1 cellular context compared by ENCODE assay signal in the genomic region with DNA sequence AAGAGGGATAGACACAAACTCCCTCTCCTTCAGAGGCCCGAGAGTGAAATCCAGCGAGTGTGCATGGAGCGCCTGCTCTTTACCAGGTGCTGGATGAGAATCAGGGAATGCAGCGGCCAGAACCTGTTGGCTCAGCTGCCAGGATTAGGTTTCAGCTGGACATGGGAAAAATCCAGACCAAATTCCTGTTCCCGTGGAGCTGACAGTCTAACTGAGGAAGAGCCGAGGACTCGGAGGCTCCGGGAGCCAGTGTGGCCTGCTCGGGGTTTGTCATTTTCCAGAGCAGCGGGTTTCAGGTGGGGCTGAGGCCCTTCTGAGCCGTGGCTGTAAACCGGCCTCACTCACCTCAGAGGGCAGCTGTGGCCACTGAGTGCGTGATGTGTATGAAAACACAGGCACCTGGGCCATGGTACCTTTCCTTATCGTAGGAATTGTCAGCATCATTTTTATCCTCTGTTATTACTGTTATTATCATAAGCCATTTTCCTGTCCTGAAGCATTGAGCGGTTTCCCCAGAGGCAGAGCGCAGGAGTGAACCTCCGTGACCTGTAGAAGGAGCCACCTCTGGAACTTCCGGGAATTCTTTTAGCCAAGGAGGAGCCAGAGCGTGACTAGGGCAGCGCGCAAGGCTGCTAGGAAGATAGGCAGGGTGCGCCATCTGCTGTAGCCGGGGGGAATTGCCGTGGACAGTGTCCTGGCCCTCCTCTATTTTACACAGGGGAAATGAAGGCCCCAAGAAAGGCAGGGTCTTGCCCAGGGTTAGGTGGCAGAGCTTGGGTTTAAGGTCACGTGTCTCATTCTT.
TF ChIP-seq lines count a peak whose summit lies in the region.

No MANE protein-coding gene starts in this region.

TF ChIP-seq in K562, 482 proteins besides CTCF, POLR2A, EP300 and RAD21 (continues in another document):
- TF ChIP-seq CREM (IDR thresholded peaks at IDR 0.05; ENCODE audit: low read depth): peak; percentile 55
- no peak for TF ChIP-seq ZNF140 (CRISPR knock-in tag; IDR thresholded peaks at IDR 0.05)
- no peak for TF ChIP-seq RBM39 (optimal IDR thresholded peaks at IDR 0.05; ENCODE audit: low read depth, low read length)
- TF ChIP-seq XRCC5 (IDR thresholded peaks at IDR 0.05; ENCODE audit: low read depth, low read length): peak; percentile 62; the same call in 1 of the 2 replicates
- TF ChIP-seq ZNF644 (tag; IDR thresholded peaks at IDR 0.05; ENCODE audit: low read depth): no peak
- TF ChIP-seq L3MBTL2 (IDR thresholded peaks at IDR 0.05): peak; percentile 52
- TF ChIP-seq CBFB (CRISPR knock-in tag; IDR thresholded peaks at IDR 0.05): no peak
- no peak for TF ChIP-seq CLOCK (CRISPR knock-in tag; IDR thresholded peaks at IDR 0.05; ENCODE audit: borderline replicate concordance)
- TF ChIP-seq GABPB1 (CRISPR knock-in tag; IDR thresholded peaks at IDR 0.05): peak; percentile 21; the same call in 1 of the 2 replicates
- TF ChIP-seq BRD4 (IDR thresholded peaks at IDR 0.05): no peak
- no peak for TF ChIP-seq ELK1 (CRISPR knock-in tag; IDR thresholded peaks at IDR 0.05)
- no peak for TF ChIP-seq ZNF282 (CRISPR knock-in tag; IDR thresholded peaks at IDR 0.05)
- TF ChIP-seq GABPA (tag; conservative IDR thresholded peaks at IDR 0.05; ENCODE audit: low read depth): peak; percentile 69
- 0 out of 2 replicates have a peak, but pooled peaks have one; percentile 7 for TF ChIP-seq MAX (CRISPR knock-in tag; IDR thresholded peaks at IDR 0.05)
- TF ChIP-seq FOXK1 (CRISPR knock-in tag; IDR thresholded peaks at IDR 0.05; ENCODE audit: borderline replicate concordance): 0 out of 2 replicates have a peak, but pooled peaks have one; percentile 46
- TF ChIP-seq, protein P1, sequence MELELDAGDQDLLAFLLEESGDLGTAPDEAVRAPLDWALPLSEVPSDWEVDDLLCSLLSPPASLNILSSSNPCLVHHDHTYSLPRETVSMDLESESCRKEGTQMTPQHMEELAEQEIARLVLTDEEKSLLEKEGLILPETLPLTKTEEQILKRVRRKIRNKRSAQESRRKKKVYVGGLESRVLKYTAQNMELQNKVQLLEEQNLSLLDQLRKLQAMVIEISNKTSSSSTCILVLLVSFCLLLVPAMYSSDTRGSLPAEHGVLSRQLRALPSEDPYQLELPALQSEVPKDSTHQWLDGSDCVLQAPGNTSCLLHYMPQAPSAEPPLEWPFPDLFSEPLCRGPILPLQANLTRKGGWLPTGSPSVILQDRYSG (tag; conservative IDR thresholded peaks at IDR 0.05; ENCODE audit: low read depth): 0 out of 2 replicates have a peak, but pooled peaks have one; percentile 47
- peak; percentile 42; the same call in 1 of the 2 replicates for TF ChIP-seq PHF8 (IDR thresholded peaks at IDR 0.05; ENCODE audit: borderline replicate concordance, low read length)
- TF ChIP-seq, protein P2, sequence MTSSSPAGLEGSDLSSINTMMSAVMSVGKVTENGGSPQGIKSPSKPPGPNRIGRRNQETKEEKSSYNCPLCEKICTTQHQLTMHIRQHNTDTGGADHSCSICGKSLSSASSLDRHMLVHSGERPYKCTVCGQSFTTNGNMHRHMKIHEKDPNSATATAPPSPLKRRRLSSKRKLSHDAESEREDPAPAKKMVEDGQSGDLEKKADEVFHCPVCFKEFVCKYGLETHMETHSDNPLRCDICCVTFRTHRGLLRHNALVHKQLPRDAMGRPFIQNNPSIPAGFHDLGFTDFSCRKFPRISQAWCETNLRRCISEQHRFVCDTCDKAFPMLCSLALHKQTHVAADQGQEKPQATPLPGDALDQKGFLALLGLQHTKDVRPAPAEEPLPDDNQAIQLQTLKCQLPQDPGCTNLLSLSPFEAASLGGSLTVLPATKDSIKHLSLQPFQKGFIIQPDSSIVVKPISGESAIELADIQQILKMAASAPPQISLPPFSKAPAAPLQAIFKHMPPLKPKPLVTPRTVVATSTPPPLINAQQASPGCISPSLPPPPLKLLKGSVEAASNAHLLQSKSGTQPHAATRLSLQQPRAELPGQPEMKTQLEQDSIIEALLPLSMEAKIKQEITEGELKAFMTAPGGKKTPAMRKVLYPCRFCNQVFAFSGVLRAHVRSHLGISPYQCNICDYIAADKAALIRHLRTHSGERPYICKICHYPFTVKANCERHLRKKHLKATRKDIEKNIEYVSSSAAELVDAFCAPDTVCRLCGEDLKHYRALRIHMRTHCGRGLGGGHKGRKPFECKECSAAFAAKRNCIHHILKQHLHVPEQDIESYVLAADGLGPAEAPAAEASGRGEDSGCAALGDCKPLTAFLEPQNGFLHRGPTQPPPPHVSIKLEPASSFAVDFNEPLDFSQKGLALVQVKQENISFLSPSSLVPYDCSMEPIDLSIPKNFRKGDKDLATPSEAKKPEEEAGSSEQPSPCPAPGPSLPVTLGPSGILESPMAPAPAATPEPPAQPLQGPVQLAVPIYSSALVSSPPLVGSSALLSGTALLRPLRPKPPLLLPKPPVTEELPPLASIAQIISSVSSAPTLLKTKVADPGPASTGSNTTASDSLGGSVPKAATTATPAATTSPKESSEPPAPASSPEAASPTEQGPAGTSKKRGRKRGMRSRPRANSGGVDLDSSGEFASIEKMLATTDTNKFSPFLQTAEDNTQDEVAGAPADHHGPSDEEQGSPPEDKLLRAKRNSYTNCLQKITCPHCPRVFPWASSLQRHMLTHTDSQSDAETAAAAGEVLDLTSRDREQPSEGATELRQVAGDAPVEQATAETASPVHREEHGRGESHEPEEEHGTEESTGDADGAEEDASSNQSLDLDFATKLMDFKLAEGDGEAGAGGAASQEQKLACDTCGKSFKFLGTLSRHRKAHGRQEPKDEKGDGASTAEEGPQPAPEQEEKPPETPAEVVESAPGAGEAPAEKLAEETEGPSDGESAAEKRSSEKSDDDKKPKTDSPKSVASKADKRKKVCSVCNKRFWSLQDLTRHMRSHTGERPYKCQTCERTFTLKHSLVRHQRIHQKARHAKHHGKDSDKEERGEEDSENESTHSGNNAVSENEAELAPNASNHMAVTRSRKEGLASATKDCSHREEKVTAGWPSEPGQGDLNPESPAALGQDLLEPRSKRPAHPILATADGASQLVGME (CRISPR knock-in tag; IDR thresholded peaks at IDR 0.05): 0 out of 2 replicates have a peak, but pooled peaks have one; percentile 27
- peak; percentile 32; the same call in 1 of the 2 replicates for TF ChIP-seq SMAD4 (CRISPR knock-in tag; conservative IDR thresholded peaks at IDR 0.05)
- no peak for TF ChIP-seq PCBP2 (IDR thresholded peaks at IDR 0.05; ENCODE audit: low read depth, low read length, poor library complexity, severe bottlenecking)
- no peak for TF ChIP-seq BDP1 (IDR thresholded peaks at IDR 0.05; ENCODE audit: insufficient read depth, insufficient read length)
- TF ChIP-seq, protein P3, sequence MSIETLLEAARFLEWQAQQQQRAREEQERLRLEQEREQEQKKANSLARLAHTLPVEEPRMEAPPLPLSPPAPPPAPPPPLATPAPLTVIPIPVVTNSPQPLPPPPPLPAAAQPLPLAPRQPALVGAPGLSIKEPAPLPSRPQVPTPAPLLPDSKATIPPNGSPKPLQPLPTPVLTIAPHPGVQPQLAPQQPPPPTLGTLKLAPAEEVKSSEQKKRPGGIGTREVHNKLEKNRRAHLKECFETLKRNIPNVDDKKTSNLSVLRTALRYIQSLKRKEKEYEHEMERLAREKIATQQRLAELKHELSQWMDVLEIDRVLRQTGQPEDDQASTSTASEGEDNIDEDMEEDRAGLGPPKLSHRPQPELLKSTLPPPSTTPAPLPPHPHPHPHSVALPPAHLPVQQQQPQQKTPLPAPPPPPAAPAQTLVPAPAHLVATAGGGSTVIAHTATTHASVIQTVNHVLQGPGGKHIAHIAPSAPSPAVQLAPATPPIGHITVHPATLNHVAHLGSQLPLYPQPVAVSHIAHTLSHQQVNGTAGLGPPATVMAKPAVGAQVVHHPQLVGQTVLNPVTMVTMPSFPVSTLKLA (conservative IDR thresholded peaks at IDR 0.05): 0 out of 4 replicates have a peak, but pooled peaks of 1 of the 2 experiments have one; percentile 40
- peak; percentile 43; the same call in 1 of the 2 replicates for TF ChIP-seq RBFOX2 (IDR thresholded peaks at IDR 0.05; ENCODE audit: low read depth, low read length)
- TF ChIP-seq NR2C1 (IDR thresholded peaks at IDR 0.05): no peak
- peak; percentile 57 for TF ChIP-seq NR2C1 (tag; IDR thresholded peaks at IDR 0.05)
- TF ChIP-seq PHF20 (IDR thresholded peaks at IDR 0.05; ENCODE audit: partially characterized antibody): peak; percentile 72
- TF ChIP-seq KHSRP (IDR thresholded peaks at IDR 0.05): no peak
- no peak for TF ChIP-seq ATF1 (CRISPR knock-in tag; IDR thresholded peaks at IDR 0.05)
- peak; percentile 18 for TF ChIP-seq ATF1 (tag; IDR thresholded peaks at IDR 0.05)
- no peak for TF ChIP-seq HES1 (IDR thresholded peaks at IDR 0.05; ENCODE audit: low read depth)
- 0 out of 2 replicates have a peak, but pooled peaks have one; percentile 32 for TF ChIP-seq ZBTB17 (CRISPR knock-in tag; IDR thresholded peaks at IDR 0.05)
- 0 out of 4 replicates have a peak, but pooled peaks of 1 of the 2 experiments have one; percentile 38 for TF ChIP-seq NRF1 (conservative IDR thresholded peaks at IDR 0.05 in 1 of 2, IDR thresholded peaks at IDR 0.05 in 1 of 2)
- peak; percentile 95 for TF ChIP-seq SMC3 (conservative IDR thresholded peaks at IDR 0.05; ENCODE audit: insufficient read depth, low read depth, low read length)
- peak; percentile 51; the same call in 1 of the 2 replicates for TF ChIP-seq GMEB1 (CRISPR knock-in tag; IDR thresholded peaks at IDR 0.05)
- TF ChIP-seq ELF1 (tag; IDR thresholded peaks at IDR 0.05): peak; percentile 92
- TF ChIP-seq ARHGAP35 (IDR thresholded peaks at IDR 0.05; ENCODE audit: partially characterized antibody): no peak
- peak; percentile 41; the same call in 1 of the 2 replicates for TF ChIP-seq ZFX (CRISPR knock-in tag; IDR thresholded peaks at IDR 0.05)
- TF ChIP-seq ZNF77 (CRISPR knock-in tag; IDR thresholded peaks at IDR 0.05): no peak
- TF ChIP-seq ELF4 (CRISPR knock-in tag; IDR thresholded peaks at IDR 0.05): peak; percentile 78
- no peak for TF ChIP-seq TARDBP (IDR thresholded peaks at IDR 0.05)
- TF ChIP-seq, protein P4, sequence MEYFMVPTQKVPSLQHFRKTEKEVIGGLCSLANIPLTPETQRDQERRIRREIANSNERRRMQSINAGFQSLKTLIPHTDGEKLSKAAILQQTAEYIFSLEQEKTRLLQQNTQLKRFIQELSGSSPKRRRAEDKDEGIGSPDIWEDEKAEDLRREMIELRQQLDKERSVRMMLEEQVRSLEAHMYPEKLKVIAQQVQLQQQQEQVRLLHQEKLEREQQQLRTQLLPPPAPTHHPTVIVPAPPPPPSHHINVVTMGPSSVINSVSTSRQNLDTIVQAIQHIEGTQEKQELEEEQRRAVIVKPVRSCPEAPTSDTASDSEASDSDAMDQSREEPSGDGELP (CRISPR knock-in tag; IDR thresholded peaks at IDR 0.05; ENCODE audit: borderline replicate concordance): peak; percentile 55; the same call in 1 of the 2 replicates
- no peak for TF ChIP-seq SREBF2 (CRISPR knock-in tag; IDR thresholded peaks at IDR 0.05)
- TF ChIP-seq RNF2 (IDR thresholded peaks at IDR 0.05): no peak
- TF ChIP-seq CTBP1 (IDR thresholded peaks at IDR 0.05; ENCODE audit: borderline replicate concordance): peak; percentile 55; the same call in 1 of the 2 replicates
- TF ChIP-seq PHB (CRISPR knock-in tag; IDR thresholded peaks at IDR 0.05): no peak
- TF ChIP-seq KLF16 (IDR thresholded peaks at IDR 0.05): peak; percentile 40; the same call in 1 of the 2 replicates
